Comparison of ENCODE assay signal across 33 cellular contexts in the genomic region with DNA sequence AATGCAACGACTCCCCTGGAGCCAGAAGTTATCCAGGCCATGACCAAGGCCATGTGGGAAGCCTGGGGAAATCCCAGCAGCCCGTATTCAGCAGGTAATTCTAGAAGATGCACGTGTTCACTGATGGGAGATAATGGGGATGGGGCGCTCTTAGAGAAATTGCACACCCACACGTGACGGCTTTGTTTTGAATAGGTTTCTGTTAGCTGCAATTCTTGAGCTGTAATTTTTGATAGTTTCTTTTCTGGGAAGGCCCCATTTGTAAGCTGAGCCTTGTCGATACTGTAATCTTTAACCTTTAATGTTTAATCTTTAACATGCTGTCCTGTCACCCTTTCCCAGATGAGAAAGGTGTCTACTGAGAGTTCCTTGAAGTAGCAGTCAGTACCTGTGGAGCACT. TPM values are rescaled to one million over a fixed set of nuclear protein-coding genes. Genes with fewer than 3 reads are reported as not detected.
DNase-seq lines count a peak whose midpoint lies in the region; ATAC-seq and TF ChIP-seq lines count a peak whose summit lies in the region.
"Had no signal": no experiment of that assay in that cellular context is flagged by ENCODE, and none has a peak within 500 bp of the region (broad histone marks: within the 10 kb centered on the region; RNA-seq: fewer than 3 reads in every experiment).

No MANE protein-coding gene starts in this region.

- H3K9me3 ChIP-seq in CD4-positive, CD25-positive, alpha-beta regulatory T cell (ENCODE audit: control insufficient read depth in 2 of 2, low read length in 2 of 2) = no peaks in the 10 kb centered on the region
- no peaks in the 10 kb centered on the region for H3K9me3 ChIP-seq in mesenchymal stem cell (ENCODE audit: control insufficient read depth, low read length)
- H3K9me3 ChIP-seq in prostate gland = no peaks in the 10 kb centered on the region
- H3K9me3 ChIP-seq in stomach = no peaks in the 10 kb centered on the region
- H3K9me3 ChIP-seq: colonic mucosa, neutrophil, thoracic aorta, vagina had no signal

- H3K4me3 ChIP-seq in CD4-positive, CD25-positive, alpha-beta regulatory T cell (ENCODE audit: low read depth, low read length) = no peak overlapping the region
- no peak overlapping the region for H3K4me3 ChIP-seq in mesenchymal stem cell (ENCODE audit: insufficient read depth in 1 of 2, low read depth in 1 of 2, low read length in 2 of 2)
- no peak overlapping the region for H3K4me3 ChIP-seq in prostate gland
- no peak overlapping the region for H3K4me3 ChIP-seq in stomach
- H3K4me3 ChIP-seq: cardiac muscle cell, colonic mucosa, PC-9, thoracic aorta, vagina had no signal

- no peak overlapping the region for H2BK5ac ChIP-seq in mesenchymal stem cell (ENCODE audit: low read depth, low read length, poor library complexity, severe bottlenecking)

- in situ Hi-C loops in Caki2 (cut with HindIII; ENCODE audit: low pct_unique_long_range_greater_than_20kb, low sequenced_read_pairs) = no loop called here

- TF ChIP-seq POLR2A in prostate gland (IDR thresholded peaks at IDR 0.05) (no peak), stomach (IDR thresholded peaks at IDR 0.05) (no peak)

- peak overlapping the region in 2 of 3 donors; percentile 41 to 76 for H3K27ac Mint-ChIP-seq in CD4-positive, CD25-positive, alpha-beta regulatory T cell
- H3K27ac Mint-ChIP-seq in activated naive CD8-positive, alpha-beta T cell treated with anti-CD3 and anti-CD28 coated beads, Interleukin-2, amount 50 U/mL, for 24 hours = peak overlapping the region; percentile 54
- H3K27ac Mint-ChIP-seq: CD14-positive monocyte, T-helper 17 cell had no signal

- no peak overlapping the region for H4K8ac ChIP-seq in mesenchymal stem cell (ENCODE audit: low read length)

- no peak overlapping the region for H2BK12ac ChIP-seq in mesenchymal stem cell (ENCODE audit: low read length in 2 of 2)

- peak overlapping the region; percentile 8 for H3K4me2 ChIP-seq in mesenchymal stem cell (ENCODE audit: low read length, poor library complexity, severe bottlenecking)
- H3K4me2 ChIP-seq: PC-9 had no signal

- H3K23ac ChIP-seq in mesenchymal stem cell (ENCODE audit: low read length in 2 of 2) = no peak overlapping the region

- H3K4me3 Mint-ChIP-seq in CD4-positive, CD25-positive, alpha-beta regulatory T cell = peak overlapping the region in 2 of 4 donors; percentile 48 to 88
- H3K4me3 Mint-ChIP-seq in activated naive CD8-positive, alpha-beta T cell treated with anti-CD3 and anti-CD28 coated beads, Interleukin-2, amount 50 U/mL, for 24 hours = peak overlapping the region; percentile 42
- H3K4me3 Mint-ChIP-seq: CD14-positive monocyte, T-helper 17 cell had no signal

- no peak overlapping the region for H2BK15ac ChIP-seq in mesenchymal stem cell (ENCODE audit: low read depth, poor library complexity, severe bottlenecking)

- peaks cover 30% of the 10 kb centered on the region for H3K36me3 ChIP-seq in CD4-positive, CD25-positive, alpha-beta regulatory T cell (ENCODE audit: control insufficient read depth, insufficient read depth, low read length)
- H3K36me3 ChIP-seq in mesenchymal stem cell (ENCODE audit: control insufficient read depth in 1 of 2, insufficient read depth in 2 of 2, low read depth in 1 of 2, low read length in 2 of 2) (peaks cover 21 to 47% of the 10 kb centered on the region in 2 experiments), prostate gland (peaks cover 0 to 4% of the 10 kb centered on the region in 2 donors), stomach (peaks cover 6 to 51% (median 45%) of the 10 kb centered on the region in 4 donors)

- TF ChIP-seq EP300 in stomach (IDR thresholded peaks at IDR 0.05) = no peak

- H2AFZ ChIP-seq in mesenchymal stem cell (ENCODE audit: low read depth, low read length) = no peak overlapping the region
- H2AFZ ChIP-seq: PC-9 had no signal

- peaks cover 30% of the 10 kb centered on the region for H3K36me3 Mint-ChIP-seq in CD4-positive, CD25-positive, alpha-beta regulatory T cell
- H3K36me3 Mint-ChIP-seq in activated naive CD8-positive, alpha-beta T cell treated with anti-CD3 and anti-CD28 coated beads, Interleukin-2, amount 50 U/mL, for 24 hours (ENCODE audit: low read depth) = peaks cover 77% of the 10 kb centered on the region

- no peak overlapping the region for H4K91ac ChIP-seq in mesenchymal stem cell (ENCODE audit: low read length)

- intact Hi-C loops in prostate gland (cut with DNase I) = loop anchor here (5.0 kb wide), 2 partner anchors 142 to 207 kb away; partner anchors contain the start of gene RAMP1
- intact Hi-C loops in stomach (cut with DNase I; ENCODE audit: low total_unique reads) = no loop called here

- H3K27ac ChIP-seq in CD4-positive, CD25-positive, alpha-beta regulatory T cell (ENCODE audit: insufficient read depth, low read length, poor library complexity, severe bottlenecking) = no peak overlapping the region
- H3K27ac ChIP-seq in mesenchymal stem cell (ENCODE audit: low read length, poor library complexity, severe bottlenecking) (no peak overlapping the region), prostate gland (no peak overlapping the region), stomach (no peak overlapping the region)
- H3K27ac ChIP-seq: cardiac muscle cell, colonic mucosa, neutrophil, PC-9, thoracic aorta, vagina had no signal

- H3K79me1 ChIP-seq in mesenchymal stem cell (replicated peaks; ENCODE audit: low read length, poor library complexity, severe bottlenecking) = peaks cover 22% of the 10 kb centered on the region

- H3K4me1 Mint-ChIP-seq in CD4-positive, CD25-positive, alpha-beta regulatory T cell = peaks cover 36 to 64% (median 47%) of the 10 kb centered on the region in 4 donors
- peaks cover 83% of the 10 kb centered on the region for H3K4me1 Mint-ChIP-seq in activated naive CD8-positive, alpha-beta T cell treated with anti-CD3 and anti-CD28 coated beads, Interleukin-2, amount 50 U/mL, for 24 hours

- peak in 1 of 3 donors; percentile 21 for DNase-seq in CD4-positive, CD25-positive, alpha-beta regulatory T cell
- DNase-seq in Caki2 (ENCODE audit: low read depth) (peak; percentile 13), mesenchymal stem cell (no peak), prostate gland (ENCODE audit: low spot score) (no peak), stomach (no peak), NCI-H69 (lab: John Stamatoyannopoulos, UW) (no peak)
- no peak for DNase-seq in activated naive CD8-positive, alpha-beta T cell treated with anti-CD3 and anti-CD28 coated beads, Interleukin-2, amount 50 U/mL, for 24 hours
- DNase-seq: activated CD4-positive, CD25-positive, alpha-beta regulatory T cell treated with anti-CD3 and anti-CD28 coated beads, Interleukin-2, amount 50 U/mL, for 72 hours; aorta; colonic mucosa; DMS 273 treated with DMSO at 0.1 percent for 48 hours; foreskin fibroblast; left cardiac atrium; mesendoderm; NCI-H1105; NCI-H2029; NCI-H524 treated with DMSO at 0.1 percent for 48 hours; NK-92 treated with Interleukin-12 subunit alpha and Interleukin-12 subunit beta, amount 100 ng/mL, for 24 hours; PC-9; stimulated activated CD4-positive, alpha-beta T cell treated with anti-CD3 and anti-CD28 coated beads, Interleukin-4, amount 100 ng/mL, for 1 hour; stimulated activated naive CD4-positive, alpha-beta T cell; T-helper 17 cell had no signal

- H2BK120ac ChIP-seq in mesenchymal stem cell (ENCODE audit: low read depth, low read length) = no peak overlapping the region

- no peak overlapping the region for H3K18ac ChIP-seq in mesenchymal stem cell (ENCODE audit: low read depth in 1 of 2, low read length in 2 of 2)

- H3K4ac ChIP-seq in mesenchymal stem cell (ENCODE audit: low read depth in 1 of 2, low read length in 2 of 2) = no peak overlapping the region

- no peak for ATAC-seq in CD4-positive, CD25-positive, alpha-beta regulatory T cell (ENCODE audit: low read depth in 2 of 2)
- no peak for ATAC-seq in activated naive CD8-positive, alpha-beta T cell treated with anti-CD3 and anti-CD28 coated beads, Interleukin-2, amount 50 U/mL, for 24 hours
- no peak for ATAC-seq in HG02884 (IDR thresholded peaks at IDR 0.05; ENCODE audit: unreplicated experiment)
- ATAC-seq: activated naive CD4-positive, alpha-beta T cell treated with anti-CD3 and anti-CD28 coated beads, Interleukin-2, amount 50 U/mL, for 72 hours; esophagus mucosa; left cardiac atrium; Right ventricle myocardium inferior; SK-N-SH treated with all-trans-retinoic acid at 6 μM for 48 hours; T-helper 17 cell had no signal

- H3K14ac ChIP-seq in mesenchymal stem cell (ENCODE audit: low read length in 2 of 2) = no peak overlapping the region

- H3K9me3 Mint-ChIP-seq in CD4-positive, CD25-positive, alpha-beta regulatory T cell = peaks cover 0 to 8% (median 2%) of the 10 kb centered on the region in 7 donors
- peaks cover 25% of the 10 kb centered on the region for H3K9me3 Mint-ChIP-seq in activated naive CD8-positive, alpha-beta T cell treated with anti-CD3 and anti-CD28 coated beads, Interleukin-2, amount 50 U/mL, for 24 hours

- H3K9ac ChIP-seq in mesenchymal stem cell (ENCODE audit: low read length) = no peak overlapping the region

- peaks cover 36% of the 10 kb centered on the region for H3K4me1 ChIP-seq in CD4-positive, CD25-positive, alpha-beta regulatory T cell (ENCODE audit: control insufficient read depth, insufficient read depth, low read length, poor library complexity, severe bottlenecking)
- peaks cover 7% of the 10 kb centered on the region for H3K4me1 ChIP-seq in mesenchymal stem cell (ENCODE audit: control insufficient read depth, insufficient read depth, low read depth, low read length)
- peaks cover 4% of the 10 kb centered on the region for H3K4me1 ChIP-seq in prostate gland (replicated peaks)
- H3K4me1 ChIP-seq in stomach = peaks cover 8 to 21% (median 16%) of the 10 kb centered on the region in 4 donors

- H3K27me3 Mint-ChIP-seq in CD4-positive, CD25-positive, alpha-beta regulatory T cell = no peaks in the 10 kb centered on the region
- no peaks in the 10 kb centered on the region for H3K27me3 Mint-ChIP-seq in activated naive CD8-positive, alpha-beta T cell treated with anti-CD3 and anti-CD28 coated beads, Interleukin-2, amount 50 U/mL, for 24 hours
- H3K27me3 Mint-ChIP-seq: T-helper 17 cell had no signal

- TF ChIP-seq CTCF in prostate gland (IDR thresholded peaks at IDR 0.05) (no peak), stomach (IDR thresholded peaks at IDR 0.05) (no peak)

- peak overlapping the region; percentile 41 for H2AK5ac ChIP-seq in mesenchymal stem cell (ENCODE audit: low read length, severe bottlenecking)

- WGBS in mesenchymal stem cell = 98% methylated on average over 6 of the region's 7 CpGs
- 78% methylated on average over 7 of the region's 7 CpGs for WGBS in prostate gland
- 79 to 89% (median 83%) methylated on average over 7 of the region's 7 CpGs for WGBS in stomach, 5 donors

- no peaks in the 10 kb centered on the region for H3K27me3 ChIP-seq in CD4-positive, CD25-positive, alpha-beta regulatory T cell (ENCODE audit: control insufficient read depth, insufficient read depth, low read length)
- H3K27me3 ChIP-seq in mesenchymal stem cell (ENCODE audit: control insufficient read depth in 1 of 2, insufficient read depth in 1 of 2, low read length in 2 of 2) = no peaks in the 10 kb centered on the region
- no peaks in the 10 kb centered on the region for H3K27me3 ChIP-seq in prostate gland (replicated peaks; ENCODE audit: insufficient read depth)
- no peaks in the 10 kb centered on the region for H3K27me3 ChIP-seq in stomach
- H3K27me3 ChIP-seq: cardiac muscle cell, colonic mucosa, neutrophil, vagina had no signal

RNA-seq across cellular contexts. Expression of gene SCLY, which starts 3.6 kb away (rescaled TPM):
- 16.0 TPM for total RNA-seq in CD4-positive, CD25-positive, alpha-beta regulatory T cell
- 10 to 100 TPM; 10.3 to 17.8 (median 13.5) TPM for polyA plus RNA-seq in CD4-positive, CD25-positive, alpha-beta regulatory T cell
- total RNA-seq in Caki2 (2014; rRNA removed; shearing (Covaris generic); ENCODE audit: low replicate concordance) = 16.7 and 33.8 TPM in 2 replicates
- polyA plus RNA-seq in mesenchymal stem cell (2013, experiment 1 of 2) = 11.3 TPM
- polyA plus RNA-seq in mesenchymal stem cell (2013, experiment 2 of 2) = 10.6 TPM
- total RNA-seq in prostate gland (10 to 100 TPM; 11.5 to 16.1 TPM), stomach (10 to 100 TPM in 4 of 5 donors, 1 to 10 TPM in 1; 7.2 to 12.8 (median 12.1) TPM)
- 10 to 100 TPM in 1 of 3 donors, 1 to 10 TPM in 2; 5.4 to 11.3 (median 9.9) TPM for polyA plus RNA-seq in stomach

RNA-seq across cellular contexts. Expression of gene ESPNL, which starts 35.8 kb away (rescaled TPM):
- total RNA-seq in CD4-positive, CD25-positive, alpha-beta regulatory T cell = not detected
- polyA plus RNA-seq in CD4-positive, CD25-positive, alpha-beta regulatory T cell = not detected
- total RNA-seq in Caki2 (2014; rRNA removed; shearing (Covaris generic); ENCODE audit: low replicate concordance) = 0.10 TPM in 1 of 2 replicates, not detected in the other
- 0.19 TPM for polyA plus RNA-seq in mesenchymal stem cell (2013, experiment 1 of 2)
- polyA plus RNA-seq in mesenchymal stem cell (2013, experiment 2 of 2) = 0.32 TPM
- total RNA-seq in prostate gland (1 to 10 TPM in 1 of 2 donors, under 1 TPM in 1; 0.68 to 3.9 TPM), stomach (1 to 10 TPM in 1 of 5 donors, under 1 TPM in 1, not detected in 3; 0.73 to 1.3 TPM)
- polyA plus RNA-seq in stomach = under 1 TPM; 0.05 to 0.31 (median 0.25) TPM
- total RNA-seq: aorta, M059J, Right ventricle myocardium inferior had no signal
- polyA plus RNA-seq: CD14-positive monocyte had no signal
